14 cellular contexts compared by ENCODE assay signal in the genomic region with DNA sequence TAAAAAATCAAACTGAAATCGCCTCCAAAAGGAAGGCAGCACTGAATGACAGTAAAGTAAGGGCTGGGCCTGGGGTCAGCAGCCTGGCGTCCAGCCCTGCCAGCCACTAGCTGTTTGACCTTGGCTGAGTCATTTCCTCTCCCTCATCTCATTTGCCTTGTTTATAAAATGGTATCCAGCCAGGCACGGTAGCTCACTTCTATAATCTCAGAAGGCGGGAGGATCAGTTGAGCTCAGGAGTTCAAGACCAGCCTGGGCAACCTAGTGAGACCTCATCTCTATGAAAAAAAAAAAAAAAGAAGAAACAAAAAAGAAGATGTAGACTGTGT.
DNase-seq lines count a peak whose midpoint lies in the region; ATAC-seq and TF ChIP-seq lines count a peak whose summit lies in the region.
"Had no signal": no experiment of that assay in that cellular context is flagged by ENCODE, and none has a peak within 500 bp of the region (broad histone marks: within the 10 kb centered on the region; RNA-seq: fewer than 3 reads in every experiment).

No MANE protein-coding gene starts in this region.

- no peaks in the 10 kb centered on the region for H3K9me3 Mint-ChIP-seq in activated naive CD4-positive, alpha-beta T cell treated with anti-CD3 and anti-CD28 coated beads, Interleukin-2, amount 50 U/mL, for 72 hours
- H3K9me3 Mint-ChIP-seq: activated T-helper 1 cell treated with anti-CD3 and anti-CD28 coated beads, Interleukin-12 subunit alpha, Interleukin-12 subunit beta, Interleukin-2, Interleukin-4 antibody, amounts not matched to agents 30 ng/mL and 10 ng/mL and 1 ng/mL, durations not matched to agents 14 hours and 24 hours and 36 hours had no signal

- H3K36me3 Mint-ChIP-seq in activated naive CD4-positive, alpha-beta T cell treated with anti-CD3 and anti-CD28 coated beads, Interleukin-2, amount 50 U/mL, for 72 hours = no peaks in the 10 kb centered on the region

- no peak overlapping the region for H3K27ac Mint-ChIP-seq in activated naive CD4-positive, alpha-beta T cell treated with anti-CD3 and anti-CD28 coated beads, Interleukin-2, amount 50 U/mL, for 72 hours
- H3K27ac Mint-ChIP-seq: activated CD8-positive, alpha-beta T cell treated with anti-CD3 and anti-CD28 coated beads, Interleukin-2, amount 10 ng/mL, durations not matched to agents 7 days and 5 days; activated T-helper 1 cell treated with anti-CD3 and anti-CD28 coated beads, Interleukin-12 subunit alpha, Interleukin-12 subunit beta, Interleukin-2, Interleukin-4 antibody, amounts not matched to agents 30 ng/mL and 10 ng/mL and 1 ng/mL, durations not matched to agents 14 hours and 24 hours and 36 hours had no signal

- peak; percentile 47 for DNase-seq in H4 (ENCODE audit: low spot score)
- DNase-seq in SJSA1 (ENCODE audit: low read depth in 1 of 2, low spot score in 2 of 2) = peak; percentile 62 to 75
- peak; percentile 73 for DNase-seq in fibroblast of mammary gland (ENCODE audit: low read depth)
- DNase-seq in gastrocnemius medialis = no peak
- DNase-seq in GM13976 (ENCODE audit: low spot score) = no peak
- no peak for DNase-seq in activated naive CD4-positive, alpha-beta T cell treated with anti-CD3 and anti-CD28 coated beads, Interleukin-2, amount 50 U/mL, for 72 hours (ENCODE audit: low spot score in 2 of 2)
- DNase-seq: activated CD8-positive, alpha-beta T cell treated with anti-CD3 and anti-CD28 coated beads, Interleukin-2, amount 10 ng/mL, durations not matched to agents 7 days and 5 days; left ventricle myocardium superior; NCI-H1694; OCI-M1 had no signal

- peak overlapping the region; percentile 43 for H3K27ac ChIP-seq in SJSA1
- peak overlapping the region in 3 of 4 donors; percentile 9 to 64 (median 48) for H3K27ac ChIP-seq in gastrocnemius medialis
- H3K27ac ChIP-seq: VCaP had no signal

- H3K36me3 ChIP-seq in SJSA1 (no peaks in the 10 kb centered on the region), gastrocnemius medialis (no peaks in the 10 kb centered on the region)

- H3K4me3 ChIP-seq in SJSA1 (no peak overlapping the region), fibroblast of mammary gland (ENCODE audit: control insufficient read depth, low read depth, low read length) (no peak overlapping the region), gastrocnemius medialis (no peak overlapping the region)

- ATAC-seq in gastrocnemius medialis (no peak), HG03280 (IDR thresholded peaks at IDR 0.05; ENCODE audit: unreplicated experiment) (no peak), GM21737 (IDR thresholded peaks at IDR 0.05; ENCODE audit: unreplicated experiment) (no peak)
- ATAC-seq in activated naive CD4-positive, alpha-beta T cell treated with anti-CD3 and anti-CD28 coated beads, Interleukin-2, amount 50 U/mL, for 72 hours = no peak
- ATAC-seq: activated CD8-positive, alpha-beta T cell treated with anti-CD3 and anti-CD28 coated beads, Interleukin-2, amount 10 ng/mL, durations not matched to agents 7 days and 5 days had no signal

- no peak for TF ChIP-seq POLR2A in gastrocnemius medialis (IDR thresholded peaks at IDR 0.05)

- H3K9me3 ChIP-seq in SJSA1 (replicated peaks) (no peaks in the 10 kb centered on the region), gastrocnemius medialis (no peaks in the 10 kb centered on the region)

- TF ChIP-seq CTCF in fibroblast of mammary gland (conservative IDR thresholded peaks at IDR 0.05; ENCODE audit: control insufficient read depth, insufficient read depth, low read depth, low read length) (no peak), gastrocnemius medialis (IDR thresholded peaks at IDR 0.05 in 4 of 5, conservative IDR thresholded peaks at IDR 0.05 in 1 of 5) (no peak), GM13976 (IDR thresholded peaks at IDR 0.05; ENCODE audit: borderline replicate concordance, control extremely low read depth, extremely low read depth, insufficient read depth, missing control alignments) (no peak)

- H3K27me3 ChIP-seq in SJSA1 (replicated peaks) (no peaks in the 10 kb centered on the region), gastrocnemius medialis (no peaks in the 10 kb centered on the region)

- intact Hi-C loops in gastrocnemius medialis (cut with DNase I; ENCODE audit: low total_unique reads) = no loop called here

- in situ Hi-C loops in gastrocnemius medialis (cut with MboI; ENCODE audit: low sequenced_read_pairs in 4 of 4) (no loop called here), GM13976 (cut with MboI; ENCODE audit: low sequenced_read_pairs, unreplicated experiment) (no loop called here)

- H3K4me1 ChIP-seq in SJSA1 (replicated peaks) (peaks cover 40% of the 10 kb centered on the region), gastrocnemius medialis (peaks cover 4 to 5% of the 10 kb centered on the region in 2 donors)

Comparison
In these comparisons a context has a peak if more than half of its experiments do, and no peak if none do; other contexts are left out.
1. DNase-seq: peak in H4 (single experiment), SJSA1 (2 of 2) and fibroblast of mammary gland (single experiment); none in gastrocnemius medialis (0 of 2), GM13976 (single experiment) and activated naive CD4-positive, alpha-beta T cell treated with anti-CD3 and anti-CD28 coated beads, Interleukin-2, amount 50 U/mL, for 72 hours (0 of 2).